ENCODE assay signal across 8 cellular contexts in the genomic region with DNA sequence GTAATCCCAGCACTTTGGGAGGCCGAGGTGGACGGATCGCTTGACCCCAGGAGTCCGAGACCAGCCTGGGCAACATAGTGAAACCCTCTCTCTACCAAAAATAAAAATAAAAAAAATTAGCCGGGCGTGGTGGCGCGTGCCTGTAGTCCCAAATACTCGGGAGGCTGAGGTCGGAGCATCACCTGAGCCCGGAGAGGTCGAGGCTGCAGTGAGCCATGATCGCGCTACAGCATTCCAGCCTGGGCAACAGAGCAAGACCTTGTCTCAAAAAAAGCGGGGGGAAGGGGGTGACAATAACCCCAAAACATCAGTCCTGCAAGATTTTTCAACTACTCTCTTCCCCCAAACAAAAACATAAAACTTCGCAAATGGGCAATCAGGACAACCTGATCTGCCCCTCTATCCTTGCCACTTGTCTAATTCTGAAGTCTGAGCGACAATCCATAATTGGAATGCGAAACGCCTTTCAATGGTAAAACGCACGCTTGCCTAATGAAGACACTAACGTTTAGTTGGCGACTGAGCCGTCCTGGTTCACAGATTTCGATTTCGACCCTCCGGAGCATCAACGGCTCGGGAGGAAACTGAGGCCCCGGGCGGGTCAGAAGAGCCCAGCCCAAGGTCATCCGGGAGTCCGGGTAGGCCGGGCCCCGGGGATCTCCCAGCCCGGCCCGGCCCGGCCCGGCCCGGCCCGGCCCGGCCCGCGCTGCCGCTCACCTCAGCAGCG. TPM values are rescaled to one million over a fixed set of nuclear protein-coding genes. Genes with fewer than 3 reads are reported as not detected.
A peak's percentile ranks its signal among the peaks of the same experiment; 100 is the strongest.
DNase-seq lines count a peak whose midpoint lies in the region; ATAC-seq and TF ChIP-seq lines count a peak whose summit lies in the region.

No MANE protein-coding gene starts in this region.

- TF ChIP-seq CTCF in PC-9 (conservative IDR thresholded peaks at IDR 0.05), result no peak
- TF ChIP-seq CTCF in epithelial cell of proximal tubule (conservative IDR thresholded peaks at IDR 0.05; ENCODE audit: low read depth, low read length), result no peak
- no peak for TF ChIP-seq CTCF in ovary (IDR thresholded peaks at IDR 0.05)

- DNase-seq in NCI-H748 (lab: John Stamatoyannopoulos, UW; ENCODE audit: unreplicated experiment) (peak; percentile 38), NCI-H748 treated with DMSO at 0.1 percent for 48 hours (lab: John Stamatoyannopoulos, UW) (no peak), PC-9 (no peak), epithelial cell of proximal tubule (ENCODE audit: low read depth) (no peak), ovary (no peak), NCI-H510A treated with DMSO at 0.1 percent for 48 hours (lab: John Stamatoyannopoulos, UW) (no peak)
- no peak for DNase-seq in effector CD8-positive, alpha-beta T cell (lab: John Stamatoyannopoulos, UW)

- peak overlapping the region; percentile 98 for H3K4me2 ChIP-seq in PC-9

- POLR2A ChIA-PET in PC-9 (lab: Charles Lee; ENCODE audit: unreplicated experiment), result no interaction called here

- H3K36me3 ChIP-seq in PC-9 (ENCODE audit: low read depth) (peaks cover 10% of the 10 kb centered on the region; the same call in 1 of the 2 replicates), ovary (no peaks in the 10 kb centered on the region)

- no peak for ATAC-seq in GM21381 (IDR thresholded peaks at IDR 0.05; ENCODE audit: unreplicated experiment)

- H3K27me3 ChIP-seq in PC-9 (ENCODE audit: insufficient read depth, low read depth), result no peaks in the 10 kb centered on the region
- no peaks in the 10 kb centered on the region for H3K27me3 ChIP-seq in ovary

- no peak for TF ChIP-seq POLR2A in ovary (IDR thresholded peaks at IDR 0.05)

- no peaks in the 10 kb centered on the region for H3K9me2 ChIP-seq in PC-9 (ENCODE audit: insufficient read depth)

- intact Hi-C loops in PC-9 (cut with micrococcal nuclease; ENCODE audit: unreplicated experiment) (loop anchor here (5.0 kb wide), 2 partner anchors 221 to 496 kb away; no protein-coding TSS in a partner anchor), ovary (cut with DNase I) (loop anchor here in 3 of 4 donors (2.0 to 10.0 kb wide), 3 partner anchors 51 to 141 kb away; partner anchors contain the start of genes HDGFL3 (in 2 of the 3) and C15orf40 (in 1 of the 3))

- peaks cover 47% of the 10 kb centered on the region for H4K20me1 ChIP-seq in PC-9 (ENCODE audit: insufficient read depth)

- H3K4me3 ChIP-seq in PC-9, result peak overlapping the region; percentile 95
- H3K4me3 ChIP-seq in epithelial cell of proximal tubule (ENCODE audit: low read depth, low read length), result peak overlapping the region; percentile 86
- H3K4me3 ChIP-seq in ovary, result peak overlapping the region; percentile 84

- peak overlapping the region; percentile 91 for H2AFZ ChIP-seq in PC-9

- TSS peak; percentile 41 for BruUV-seq in PC-9 (replicated peaks; lab: Mats Ljungman, UMichigan)

- CTCF ChIA-PET in PC-9 (lab: Charles Lee), result interaction anchor here (0.6 kb wide), 1 partner anchor 195 kb away, joined by 3 read pairs; no protein-coding TSS in a partner anchor

- H3K79me2 ChIP-seq in PC-9 (ENCODE audit: low read depth), result peaks cover 56% of the 10 kb centered on the region

- 0 out of 2 replicates have a peak, but pooled peaks cover 5% of the 10 kb centered on the region for H3K9me3 ChIP-seq in PC-9 (ENCODE audit: insufficient read depth, low read depth)
- no peaks in the 10 kb centered on the region for H3K9me3 ChIP-seq in ovary

- WGBS in ovary, 3 donors, result 2 to 8% (median 4%) methylated on average over 29 to 46 of the region's 46 CpGs

- TF ChIP-seq EP300 in ovary (IDR thresholded peaks at IDR 0.05), result no peak

- H3K4me1 ChIP-seq in PC-9 (replicated peaks; ENCODE audit: insufficient read depth), result peaks cover 27% of the 10 kb centered on the region
- H3K4me1 ChIP-seq in ovary (ENCODE audit: insufficient read depth), result peaks cover 15% of the 10 kb centered on the region

- H3K27ac ChIP-seq in PC-9, result peak overlapping the region; percentile 72
- H3K27ac ChIP-seq in ovary, result peak overlapping the region; percentile 77 to 84

- H3F3A ChIP-seq in PC-9 (ENCODE audit: insufficient read depth, low read depth), result peaks cover 12% of the 10 kb centered on the region

RNA-seq across cellular contexts. Expression of gene BTBD1, which starts 0.9 kb away (rescaled TPM):
- total RNA-seq in PC-9 (2021), result 24.7 and 28.2 TPM in 2 replicates
- total RNA-seq in epithelial cell of proximal tubule, result 47.6 and 62.1 TPM in 2 replicates
- 10 to 100 TPM; 39.2 to 85.5 (median 44.4) TPM for total RNA-seq in ovary
- polyA plus RNA-seq in ovary, result 10 to 100 TPM; 24.3 to 44.9 TPM

RNA-seq across cellular contexts. Expression of gene TM6SF1, which starts 41.2 kb away (rescaled TPM):
- total RNA-seq in PC-9 (2021) (not detected in 2 replicates), epithelial cell of proximal tubule (0.81 and 2.0 TPM in 2 replicates), ovary (1 to 10 TPM in 6 of 7 donors, under 1 TPM in 1; 0.76 to 5.9 (median 2.7) TPM)
- polyA plus RNA-seq in ovary, result 1 to 10 TPM; 3.4 to 4.9 TPM

RNA-seq across cellular contexts. Expression of gene C15orf40, which starts 54.8 kb away (rescaled TPM):
- total RNA-seq in PC-9 (2021) (21.2 and 27.8 TPM in 2 replicates), epithelial cell of proximal tubule (19.2 and 20.2 TPM in 2 replicates), ovary (10 to 100 TPM; 15.0 to 27.4 (median 18.0) TPM)
- 10 to 100 TPM in 1 of 2 donors, 1 to 10 TPM in 1; 8.4 to 16.0 TPM for polyA plus RNA-seq in ovary
